19 cellular contexts compared by ENCODE assay signal in the genomic region with DNA sequence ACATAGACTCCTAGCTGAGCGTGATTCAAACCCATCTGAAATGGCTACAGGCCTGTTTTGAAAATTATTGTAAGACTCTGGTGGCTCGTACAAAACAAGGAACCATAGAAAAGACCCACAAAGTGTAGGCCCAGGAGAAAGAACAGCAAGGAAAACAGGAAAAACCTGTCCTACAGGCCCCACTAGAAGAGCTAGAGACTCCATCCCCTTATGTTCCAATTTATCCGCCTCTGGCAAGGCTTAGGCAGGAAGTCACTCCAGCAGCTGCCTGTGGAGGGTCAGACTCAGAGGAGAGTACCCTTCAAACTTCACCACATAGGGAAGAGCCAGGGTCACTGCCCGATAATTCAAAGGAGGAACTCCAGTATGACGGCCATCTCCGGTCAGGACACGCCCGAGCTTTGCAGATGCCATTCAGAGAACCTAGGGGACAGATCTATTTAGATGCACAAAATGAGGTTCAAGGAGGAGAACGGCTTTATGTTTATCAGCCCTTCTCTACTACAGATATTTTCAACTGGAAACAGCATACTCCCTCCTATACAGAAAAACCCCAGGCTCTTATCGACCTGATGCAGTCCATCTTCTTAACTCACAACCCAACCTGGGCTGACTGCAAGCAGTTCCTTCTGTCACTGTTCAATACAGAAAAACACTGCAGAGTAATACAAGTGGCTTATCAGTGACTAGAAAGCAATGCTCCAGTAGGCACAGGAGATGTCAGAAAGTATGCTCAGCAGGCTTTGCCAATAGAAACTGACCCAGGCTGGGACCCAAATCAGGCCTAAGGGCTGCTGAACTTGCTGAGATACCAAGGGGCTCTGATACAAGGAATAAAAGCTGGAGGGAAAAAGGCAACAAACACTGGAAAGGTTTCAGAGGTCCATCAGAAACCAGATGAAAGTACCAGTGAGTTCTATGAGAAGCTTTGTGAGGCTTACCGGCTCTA. TPM values are rescaled to one million over a fixed set of nuclear protein-coding genes. Genes with fewer than 3 reads are reported as not detected.
DNase-seq lines count a peak whose midpoint lies in the region; ATAC-seq and TF ChIP-seq lines count a peak whose summit lies in the region.
"Had no signal": no experiment of that assay in that cellular context is flagged by ENCODE, and none has a peak within 500 bp of the region (broad histone marks: within the 10 kb centered on the region; RNA-seq: fewer than 3 reads in every experiment).

No MANE protein-coding gene starts in this region.

- H3K36me3 ChIP-seq in lower lobe of right lung, result no peaks in the 10 kb centered on the region
- H3K36me3 ChIP-seq in Peyer's patch, result no peaks in the 10 kb centered on the region
- H3K36me3 ChIP-seq: neutrophil had no signal

- no peak overlapping the region for H3K27ac ChIP-seq in lower lobe of right lung
- H3K27ac ChIP-seq in Peyer's patch, result no peak overlapping the region
- H3K27ac ChIP-seq: neutrophil had no signal

- H3K4me1 Mint-ChIP-seq in WTC11, result peaks cover 20% of the 10 kb centered on the region
- peaks cover 6% of the 10 kb centered on the region for H3K4me1 Mint-ChIP-seq in activated T-cell treated with anti-CD3 and anti-CD28 coated beads, Interleukin-2, amount 50 U/mL, for 72 hours (ENCODE audit: low read depth)
- H3K4me1 Mint-ChIP-seq: CD14-positive monocyte had no signal

- intact Hi-C loops in lower lobe of right lung (cut with DNase I), result no loop called here

- H3K27ac Mint-ChIP-seq in WTC11, result no peak overlapping the region
- no peak overlapping the region for H3K27ac Mint-ChIP-seq in activated T-cell treated with anti-CD3 and anti-CD28 coated beads, Interleukin-2, amount 50 U/mL, for 72 hours
- H3K27ac Mint-ChIP-seq: activated CD8-positive, alpha-beta memory T cell treated with anti-CD3 and anti-CD28 coated beads, Interleukin-2, amount 10 ng/mL, durations not matched to agents 7 days and 5 days; CD14-positive monocyte; effector memory CD8-positive, alpha-beta T cell; T-helper 1 cell treated with Interleukin-12 subunit alpha and Interleukin-12 subunit beta and Interleukin-4 antibody, amounts not matched to agents 30 μg/mL and 1 μg/mL, for 36 hours had no signal

- peak; percentile 46; the same call in 1 of the 2 replicates for ATAC-seq in WTC11
- ATAC-seq in lower lobe of right lung, result peak; percentile 32 to 58
- no peak for ATAC-seq in activated T-cell treated with anti-CD3 and anti-CD28 coated beads, Interleukin-2, amount 50 U/mL, for 72 hours (replicated peaks in 1 of 2)
- ATAC-seq in HG03457 (IDR thresholded peaks at IDR 0.05; ENCODE audit: unreplicated experiment), result no peak
- ATAC-seq: activated CD4-positive, CD25-positive, alpha-beta regulatory T cell treated with anti-CD3 and anti-CD28 coated beads, Interleukin-2, amount 50 U/mL, for 24 hours; activated CD8-positive, alpha-beta memory T cell treated with anti-CD3 and anti-CD28 coated beads, Interleukin-2, amount 10 ng/mL, durations not matched to agents 7 days and 5 days; effector memory CD8-positive, alpha-beta T cell had no signal

- TF ChIP-seq CTCF in WTC11 (IDR thresholded peaks at IDR 0.05) (no peak), lower lobe of right lung (IDR thresholded peaks at IDR 0.05) (no peak), Peyer's patch (IDR thresholded peaks at IDR 0.05) (no peak)

- peaks cover 44% of the 10 kb centered on the region for H3K9me3 Mint-ChIP-seq in WTC11
- H3K9me3 Mint-ChIP-seq in activated T-cell treated with anti-CD3 and anti-CD28 coated beads, Interleukin-2, amount 50 U/mL, for 72 hours, result no peaks in the 10 kb centered on the region
- H3K9me3 Mint-ChIP-seq: central memory CD8-positive, alpha-beta T cell; effector memory CD8-positive, alpha-beta T cell had no signal

- H3K4me3 Mint-ChIP-seq in WTC11, result no peak overlapping the region
- no peak overlapping the region for H3K4me3 Mint-ChIP-seq in activated T-cell treated with anti-CD3 and anti-CD28 coated beads, Interleukin-2, amount 50 U/mL, for 72 hours
- H3K4me3 Mint-ChIP-seq: activated CD8-positive, alpha-beta memory T cell treated with anti-CD3 and anti-CD28 coated beads, Interleukin-2, amount 10 ng/mL, durations not matched to agents 7 days and 5 days; CD14-positive monocyte; central memory CD8-positive, alpha-beta T cell; effector memory CD8-positive, alpha-beta T cell; T-helper 1 cell treated with Interleukin-12 subunit alpha and Interleukin-12 subunit beta and Interleukin-4 antibody, amounts not matched to agents 30 μg/mL and 1 μg/mL, for 36 hours had no signal

- H3K9me3 ChIP-seq in lower lobe of right lung (no peaks in the 10 kb centered on the region), Peyer's patch (no peaks in the 10 kb centered on the region)
- H3K9me3 ChIP-seq: neutrophil had no signal

- H3K36me3 Mint-ChIP-seq in WTC11, result peaks cover 6% of the 10 kb centered on the region
- H3K36me3 Mint-ChIP-seq in activated T-cell treated with anti-CD3 and anti-CD28 coated beads, Interleukin-2, amount 50 U/mL, for 72 hours (ENCODE audit: insufficient read depth in 2 of 2), result peaks cover 0 to 2% of the 10 kb centered on the region in 2 donors
- H3K36me3 Mint-ChIP-seq: activated CD8-positive, alpha-beta memory T cell treated with anti-CD3 and anti-CD28 coated beads, Interleukin-2, amount 10 ng/mL, durations not matched to agents 7 days and 5 days; CD14-positive monocyte had no signal

- CTCF ChIA-PET in WTC11 (lab: Charles Lee), result no interaction called here

- H3K27me3 ChIP-seq in lower lobe of right lung (ENCODE audit: low read depth) (no peaks in the 10 kb centered on the region), Peyer's patch (no peaks in the 10 kb centered on the region)
- H3K27me3 ChIP-seq: neutrophil had no signal

- H3K27me3 Mint-ChIP-seq in WTC11 (ENCODE audit: low read depth), result peaks cover 4% of the 10 kb centered on the region
- H3K27me3 Mint-ChIP-seq in activated T-cell treated with anti-CD3 and anti-CD28 coated beads, Interleukin-2, amount 50 U/mL, for 72 hours (ENCODE audit: low read depth), result no peaks in the 10 kb centered on the region
- H3K27me3 Mint-ChIP-seq: activated CD8-positive, alpha-beta memory T cell treated with anti-CD3 and anti-CD28 coated beads, Interleukin-2, amount 10 ng/mL, durations not matched to agents 7 days and 5 days had no signal

- H3K4me1 ChIP-seq in lower lobe of right lung, result no peaks in the 10 kb centered on the region
- no peaks in the 10 kb centered on the region for H3K4me1 ChIP-seq in Peyer's patch

- TF ChIP-seq POLR2A in Peyer's patch (IDR thresholded peaks at IDR 0.05), result no peak

- H3K4me3 ChIP-seq in lower lobe of right lung (no peak overlapping the region), Peyer's patch (no peak overlapping the region)

- peak; percentile 2 for DNase-seq in COLO668 (lab: John Stamatoyannopoulos, UW; ENCODE audit: unreplicated experiment)
- DNase-seq in NCI-H2029 (lab: John Stamatoyannopoulos, UW), result peak; percentile 47
- DNase-seq in WTC11 (ENCODE audit: low spot score), result no peak
- DNase-seq in lower lobe of right lung, result no peak
- DNase-seq in activated T-cell treated with anti-CD3 and anti-CD28 coated beads, Interleukin-2, amount 50 U/mL, for 72 hours, result no peak
- no peak for DNase-seq in Peyer's patch
- no peak for DNase-seq in NOMO-1 treated with DMSO at 0.1 percent for 48 hours (lab: John Stamatoyannopoulos, UW; ENCODE audit: unreplicated experiment)
- DNase-seq: activated CD8-positive, alpha-beta memory T cell treated with anti-CD3 and anti-CD28 coated beads, Interleukin-2, amount 10 ng/mL, durations not matched to agents 7 days and 5 days; effector memory CD8-positive, alpha-beta T cell; kidney glomerular epithelial cell; NK-92 treated with Interleukin-12 subunit alpha and Interleukin-12 subunit beta, amount 100 ng/mL, for 24 hours; SHP77 treated with DMSO at 0.1 percent for 48 hours; stimulated activated naive CD4-positive, alpha-beta T cell treated with Interleukin-2 at 50 U/mL for 16 hours had no signal

- POLR2A ChIA-PET in WTC11 (lab: Charles Lee), result no interaction called here

TF ChIP-seq in WTC11, 78 proteins besides CTCF, POLR2A, EP300 and RAD21 (continues in another document):
- TF ChIP-seq, protein P1, sequence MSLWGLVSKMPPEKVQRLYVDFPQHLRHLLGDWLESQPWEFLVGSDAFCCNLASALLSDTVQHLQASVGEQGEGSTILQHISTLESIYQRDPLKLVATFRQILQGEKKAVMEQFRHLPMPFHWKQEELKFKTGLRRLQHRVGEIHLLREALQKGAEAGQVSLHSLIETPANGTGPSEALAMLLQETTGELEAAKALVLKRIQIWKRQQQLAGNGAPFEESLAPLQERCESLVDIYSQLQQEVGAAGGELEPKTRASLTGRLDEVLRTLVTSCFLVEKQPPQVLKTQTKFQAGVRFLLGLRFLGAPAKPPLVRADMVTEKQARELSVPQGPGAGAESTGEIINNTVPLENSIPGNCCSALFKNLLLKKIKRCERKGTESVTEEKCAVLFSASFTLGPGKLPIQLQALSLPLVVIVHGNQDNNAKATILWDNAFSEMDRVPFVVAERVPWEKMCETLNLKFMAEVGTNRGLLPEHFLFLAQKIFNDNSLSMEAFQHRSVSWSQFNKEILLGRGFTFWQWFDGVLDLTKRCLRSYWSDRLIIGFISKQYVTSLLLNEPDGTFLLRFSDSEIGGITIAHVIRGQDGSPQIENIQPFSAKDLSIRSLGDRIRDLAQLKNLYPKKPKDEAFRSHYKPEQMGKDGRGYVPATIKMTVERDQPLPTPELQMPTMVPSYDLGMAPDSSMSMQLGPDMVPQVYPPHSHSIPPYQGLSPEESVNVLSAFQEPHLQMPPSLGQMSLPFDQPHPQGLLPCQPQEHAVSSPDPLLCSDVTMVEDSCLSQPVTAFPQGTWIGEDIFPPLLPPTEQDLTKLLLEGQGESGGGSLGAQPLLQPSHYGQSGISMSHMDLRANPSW (CRISPR knock-in tag; conservative IDR thresholded peaks at IDR 0.05; ENCODE audit: low read depth), result no peak

RNA-seq across cellular contexts. Expression of a gene that starts 8.6 kb away (rescaled TPM):
- total RNA-seq in WTC11 (2021) (22.7 to 29.6 TPM (median 25.5 TPM) in 3 replicates), lower lobe of right lung (33.5 TPM), Peyer's patch (100 to 1,000 TPM in 1 of 4 donors, 10 to 100 TPM in 2, 1 to 10 TPM in 1; 7.4 to 140 (median 19.0) TPM)
- total RNA-seq in activated T-cell treated with anti-CD3 and anti-CD28 coated beads, Interleukin-2, amount 50 U/mL, for 72 hours, result 10 to 100 TPM; 12.1 to 15.4 TPM

Comparison
In these comparisons a context has a peak if more than half of its experiments do, and no peak if none do; other contexts are left out.
1. DNase-seq: peak in COLO668 (single experiment) and NCI-H2029 (single experiment); none in WTC11 (single experiment), lower lobe of right lung (single experiment), activated T-cell treated with anti-CD3 and anti-CD28 coated beads, Interleukin-2, amount 50 U/mL, for 72 hours (0 of 2), Peyer's patch (0 of 3) and NOMO-1 treated with DMSO at 0.1 percent for 48 hours (single experiment).
2. ATAC-seq: peak in WTC11 (single experiment) and lower lobe of right lung (2 of 2); none in activated T-cell treated with anti-CD3 and anti-CD28 coated beads, Interleukin-2, amount 50 U/mL, for 72 hours (0 of 2) and HG03457 (single experiment).